10 cellular contexts compared by ENCODE assay signal in the genomic region with DNA sequence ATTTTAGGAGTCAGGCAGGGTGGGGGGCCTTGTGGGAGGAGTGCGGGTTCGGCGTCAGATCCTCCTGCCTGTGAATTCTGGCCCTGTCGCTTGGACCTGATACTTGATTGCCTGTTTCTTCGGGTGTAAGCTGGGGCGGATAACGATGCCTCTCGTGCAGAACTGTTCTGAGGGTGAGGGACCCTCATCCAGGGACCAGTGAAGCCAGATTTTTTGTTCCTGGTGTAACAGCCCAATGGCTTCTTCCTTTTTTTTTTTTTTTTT. TPM values are rescaled to one million over a fixed set of nuclear protein-coding genes. Genes with fewer than 3 reads are reported as not detected.
DNase-seq lines count a peak whose midpoint lies in the region; ATAC-seq, FAIRE-seq and TF ChIP-seq lines count a peak whose summit lies in the region.
"Had no signal": no experiment of that assay in that cellular context is flagged by ENCODE, and none has a peak within 500 bp of the region (broad histone marks: within the 10 kb centered on the region; RNA-seq: fewer than 3 reads in every experiment).

No MANE protein-coding gene starts in this region.

- CTCF ChIA-PET in BJ (lab: Yijun Ruan, JAX) = no interaction called here

- H3K27ac Mint-ChIP-seq in central memory CD8-positive, alpha-beta T cell (ENCODE audit: low read depth) = no peak overlapping the region
- H3K27ac Mint-ChIP-seq in naive thymus-derived CD8-positive, alpha-beta T cell = peak overlapping the region in 5 of 10 donors; percentile 28 to 62 (median 50)

- no peak for TF ChIP-seq CTCF in BJ (IDR thresholded peaks at IDR 0.05; ENCODE audit: insufficient read depth, low read depth, low read length)

- peaks cover 25% of the 10 kb centered on the region for H3K4me1 Mint-ChIP-seq in central memory CD8-positive, alpha-beta T cell
- peaks cover 13 to 36% (median 30%) of the 10 kb centered on the region in 4 donors for H3K4me1 Mint-ChIP-seq in naive thymus-derived CD8-positive, alpha-beta T cell

- no peak for DNase-seq in BJ (ENCODE audit: low read depth)
- no peak for DNase-seq in Jurkat, Clone E6-1 (ENCODE audit: low read depth, low spot score)
- no peak for DNase-seq in central memory CD8-positive, alpha-beta T cell (ENCODE audit: low spot score in 2 of 2)
- DNase-seq in naive thymus-derived CD8-positive, alpha-beta T cell = no peak
- DNase-seq in NCI-H2029 (lab: John Stamatoyannopoulos, UW) = no peak
- DNase-seq in frontal cortex (ENCODE audit: low spot score in 2 of 2) = no peak
- no peak for DNase-seq in HPDE6-E6E7 (ENCODE audit: extremely low spot score)
- no peak for DNase-seq in stimulated activated CD4-positive, alpha-beta T cell treated with anti-CD3 and anti-CD28 coated beads, Interleukin-2, amount 100 ng/mL, for 48 hours
- DNase-seq: T1000 had no signal

- no peaks in the 10 kb centered on the region for H3K9me3 Mint-ChIP-seq in central memory CD8-positive, alpha-beta T cell
- H3K9me3 Mint-ChIP-seq in naive thymus-derived CD8-positive, alpha-beta T cell = peaks cover 0 to 3% (median 0%) of the 10 kb centered on the region in 9 donors

- peak overlapping the region; percentile 86 for H3K4me3 ChIP-seq in BJ (ENCODE audit: low read depth, low read length)
- peak overlapping the region; percentile 84 for H3K4me3 ChIP-seq in Jurkat, Clone E6-1 (ENCODE audit: low read length)

- no peaks in the 10 kb centered on the region for H3K36me3 ChIP-seq in BJ (ENCODE audit: control insufficient read depth, insufficient read depth, low read length)

- peak overlapping the region; percentile 78 for H3K4me3 Mint-ChIP-seq in central memory CD8-positive, alpha-beta T cell
- H3K4me3 Mint-ChIP-seq in naive thymus-derived CD8-positive, alpha-beta T cell = peak overlapping the region; percentile 78 to 88 (median 80)

- no peaks in the 10 kb centered on the region for H3K27me3 ChIP-seq in BJ (ENCODE audit: control insufficient read depth, insufficient read depth, low read length)

- peaks cover 17% of the 10 kb centered on the region for H3K36me3 Mint-ChIP-seq in central memory CD8-positive, alpha-beta T cell (ENCODE audit: insufficient read depth)
- peaks cover 0 to 22% (median 0%) of the 10 kb centered on the region in 3 donors for H3K36me3 Mint-ChIP-seq in naive thymus-derived CD8-positive, alpha-beta T cell

- POLR2A ChIA-PET in BJ (lab: Charles Lee) = no interaction called here
- POLR2A ChIA-PET in naive thymus-derived CD8-positive, alpha-beta T cell (lab: Charles Lee) = interaction anchor here (1.0 to 1.2 kb wide), 2 partner anchors 37 to 158 kb away, joined by 3 to 4 read pairs; no protein-coding TSS in a partner anchor

- ATAC-seq in central memory CD8-positive, alpha-beta T cell (replicated peaks; ENCODE audit: extremely low read depth, poor library complexity, severe bottlenecking) = no peak
- no peak for ATAC-seq in naive thymus-derived CD8-positive, alpha-beta T cell

- no peak for FAIRE-seq in frontal cortex (lab: Jason Lieb, UNC)
- FAIRE-seq: GM18507 had no signal

- H3K27me3 Mint-ChIP-seq in central memory CD8-positive, alpha-beta T cell = no peaks in the 10 kb centered on the region
- H3K27me3 Mint-ChIP-seq in naive thymus-derived CD8-positive, alpha-beta T cell = no peaks in the 10 kb centered on the region

RNA-seq across cellular contexts. Expression of a gene that starts 1.3 kb away (rescaled TPM):
- polyA plus RNA-seq in BJ (2011; rRNA removed) = 18.4 and 38.6 TPM in 2 replicates
- polyA minus RNA-seq in BJ (2011; rRNA and poly(A)+ RNA removed) = 27.3 and 31.0 TPM in 2 replicates
- polyA plus RNA-seq in Jurkat, Clone E6-1 (2012; ENCODE audit: insufficient read depth, insufficient read length) = 162 TPM
- total RNA-seq in naive thymus-derived CD8-positive, alpha-beta T cell = 100 to 1,000 TPM; 155 to 170 TPM
- polyA plus RNA-seq in naive thymus-derived CD8-positive, alpha-beta T cell = 10 to 100 TPM; 41.2 to 91.9 (median 53.9) TPM
- 73.8 TPM for total RNA-seq in frontal cortex

RNA-seq across cellular contexts. Expression of a gene that starts 17.7 kb away (rescaled TPM):
- polyA plus RNA-seq in BJ (2011; rRNA removed) = 1.1 and 1.2 TPM in 2 replicates
- polyA minus RNA-seq in BJ (2011; rRNA and poly(A)+ RNA removed) = 1.5 and 2.0 TPM in 2 replicates
- polyA plus RNA-seq in Jurkat, Clone E6-1 (2012; ENCODE audit: insufficient read depth, insufficient read length) = 1.3 TPM
- 10 to 100 TPM; 10.3 to 12.7 TPM for total RNA-seq in naive thymus-derived CD8-positive, alpha-beta T cell
- polyA plus RNA-seq in naive thymus-derived CD8-positive, alpha-beta T cell = under 1 TPM; 0.40 to 0.88 (median 0.43) TPM
- 9.8 TPM for total RNA-seq in frontal cortex

RNA-seq across cellular contexts. Expression of a gene that starts 36.6 kb away (rescaled TPM):
- polyA plus RNA-seq in BJ (2011; rRNA removed) = 24.0 and 24.9 TPM in 2 replicates
- 10.6 and 13.7 TPM in 2 replicates for polyA minus RNA-seq in BJ (2011; rRNA and poly(A)+ RNA removed)
- 49.5 TPM for polyA plus RNA-seq in Jurkat, Clone E6-1 (2012; ENCODE audit: insufficient read depth, insufficient read length)
- total RNA-seq in naive thymus-derived CD8-positive, alpha-beta T cell = 10 to 100 TPM; 42.8 to 43.6 TPM
- polyA plus RNA-seq in naive thymus-derived CD8-positive, alpha-beta T cell = 10 to 100 TPM; 28.6 to 46.2 (median 33.9) TPM
- total RNA-seq in frontal cortex = 24.1 TPM

RNA-seq across cellular contexts. Expression of a gene that starts 54.6 kb away (rescaled TPM):
- 4.9 and 9.4 TPM in 2 replicates for polyA plus RNA-seq in BJ (2011; rRNA removed)
- 1.4 and 1.6 TPM in 2 replicates for polyA minus RNA-seq in BJ (2011; rRNA and poly(A)+ RNA removed)
- polyA plus RNA-seq in Jurkat, Clone E6-1 (2012; ENCODE audit: insufficient read depth, insufficient read length) = 8.8 TPM
- total RNA-seq in naive thymus-derived CD8-positive, alpha-beta T cell = 1 to 10 TPM; 5.0 to 6.1 TPM
- 1 to 10 TPM; 1.4 to 2.7 (median 1.7) TPM for polyA plus RNA-seq in naive thymus-derived CD8-positive, alpha-beta T cell
- 18.3 TPM for total RNA-seq in frontal cortex
